Comparison of ENCODE assay signal across 8 cellular contexts in the genomic region with DNA sequence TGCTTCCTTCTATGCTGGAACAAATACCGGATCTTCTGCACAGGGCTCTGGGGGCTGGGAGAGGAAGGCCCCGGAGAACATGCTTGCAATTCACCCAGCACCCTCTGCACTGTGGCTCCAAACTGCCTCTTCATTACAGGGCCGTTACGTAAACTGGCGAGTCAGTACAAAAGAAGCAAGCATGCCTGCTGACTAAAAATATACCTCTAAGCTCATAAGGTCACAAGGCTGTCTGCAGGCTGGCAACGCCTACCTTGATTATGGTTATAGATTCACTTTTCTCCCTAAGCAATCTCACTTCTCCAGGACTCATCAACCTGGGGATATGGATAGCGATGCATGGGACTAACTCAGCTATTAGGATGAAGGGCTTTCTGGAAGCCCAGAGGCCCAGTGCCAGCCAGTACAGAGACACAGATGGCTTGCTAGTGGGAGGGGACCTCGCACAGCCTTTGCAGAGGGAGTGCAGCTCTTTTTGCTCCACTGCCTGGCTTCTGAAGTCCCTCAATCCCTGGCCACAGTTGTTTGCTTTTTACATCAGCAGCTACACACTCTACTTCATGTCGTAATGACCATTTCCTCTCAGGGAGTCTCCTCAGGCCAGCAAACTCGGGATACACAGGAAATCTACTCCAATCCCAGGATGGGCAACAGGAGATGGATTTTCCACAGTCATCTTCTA.
DNase-seq lines count a peak whose midpoint lies in the region; ATAC-seq and TF ChIP-seq lines count a peak whose summit lies in the region.

No MANE protein-coding gene starts in this region.

- peaks cover 82% of the 10 kb centered on the region for H3K79me2 ChIP-seq in mammary epithelial cell (ENCODE audit: insufficient read depth, low read length)

- H3K36me3 Mint-ChIP-seq in CD4-positive, alpha-beta memory T cell, result no peaks in the 10 kb centered on the region

- no peak overlapping the region for H3K27ac ChIP-seq in CD4-positive, alpha-beta memory T cell (ENCODE audit: low read depth, low read length)
- no peak overlapping the region for H3K27ac ChIP-seq in HEK293 (ENCODE audit: extremely low read depth, low read depth, low read length)
- peak overlapping the region; percentile 75 for H3K27ac ChIP-seq in mammary epithelial cell (ENCODE audit: insufficient read depth, low read depth, low read length)
- peak overlapping the region; percentile 74 for H3K27ac ChIP-seq in substantia nigra (ENCODE audit: low read depth, low read length, poor library complexity, severe bottlenecking)

- no peaks in the 10 kb centered on the region for H3K27me3 Mint-ChIP-seq in CD4-positive, alpha-beta memory T cell

- H3K27me3 ChIP-seq in CD4-positive, alpha-beta memory T cell (ENCODE audit: insufficient read depth, low read length), result no peaks in the 10 kb centered on the region
- no peaks in the 10 kb centered on the region for H3K27me3 ChIP-seq in mammary epithelial cell (ENCODE audit: insufficient read depth, low read length)

- H3K4me1 ChIP-seq in CD4-positive, alpha-beta memory T cell (ENCODE audit: insufficient read depth, low read length), result peaks cover 64% of the 10 kb centered on the region
- peaks cover 18% of the 10 kb centered on the region for H3K4me1 ChIP-seq in HEK293 (ENCODE audit: control insufficient read depth, insufficient read depth, low read length)
- H3K4me1 ChIP-seq in mammary epithelial cell (ENCODE audit: insufficient read depth, low read length), result peaks cover 88% of the 10 kb centered on the region

- H3K4me1 Mint-ChIP-seq in CD4-positive, alpha-beta memory T cell, result peaks cover 33 to 67% (median 52%) of the 10 kb centered on the region in 4 donors

- H3K9ac ChIP-seq in mammary epithelial cell (ENCODE audit: insufficient read depth, low read length), result peak overlapping the region; percentile 48

- H3K9me3 ChIP-seq in CD4-positive, alpha-beta memory T cell (ENCODE audit: control insufficient read depth in 1 of 2, low read length in 2 of 2), result no peaks in the 10 kb centered on the region
- no peaks in the 10 kb centered on the region for H3K9me3 ChIP-seq in HEK293 (ENCODE audit: control insufficient read depth, insufficient read depth, low read depth, low read length)
- H3K9me3 ChIP-seq in mammary epithelial cell (replicated peaks; ENCODE audit: insufficient read depth, low read length), result no peaks in the 10 kb centered on the region

- CTCF ChIA-PET in CD4-positive, alpha-beta memory T cell (lab: Charles Lee; ENCODE audit: partially characterized antibody), result interaction anchor here (1.0 to 3.0 kb wide), 5 partner anchors 10 to 47 kb away, joined by 3 to 15 read pairs (median 5); no protein-coding TSS in a partner anchor
- CTCF ChIA-PET in HEK293 (lab: Yijun Ruan, JAX) (interaction anchor here (1.0 to 1.8 kb wide), 2 partner anchors 13 to 47 kb away, joined by 3 to 5 read pairs; no protein-coding TSS in a partner anchor), mammary epithelial cell (lab: Charles Lee; ENCODE audit: low non-redundant PET) (interaction anchor here (0.7 kb wide), 1 partner anchor 12 kb away, joined by 6 read pairs; no protein-coding TSS in a partner anchor)

- in situ Hi-C loops in mammary epithelial cell (cut with MboI; ENCODE audit: low sequenced_read_pairs in 2 of 2), result no loop called here

- H3K36me3 ChIP-seq in CD4-positive, alpha-beta memory T cell (ENCODE audit: insufficient read depth, low read length), result no peaks in the 10 kb centered on the region
- H3K36me3 ChIP-seq in HEK293 (ENCODE audit: control insufficient read depth in 2 of 2, insufficient read depth in 1 of 2, low read length in 2 of 2) (no peaks in the 10 kb centered on the region), mammary epithelial cell (ENCODE audit: insufficient read depth, low read length) (peaks cover 3% of the 10 kb centered on the region)

- H4K20me1 ChIP-seq in mammary epithelial cell (ENCODE audit: insufficient read depth, low read length), result no peaks in the 10 kb centered on the region

- peak overlapping the region; percentile 70 to 87 (median 79) for H3K27ac Mint-ChIP-seq in CD4-positive, alpha-beta memory T cell

- peak; percentile 89 for ATAC-seq in left colon

- TF ChIP-seq CTCF in HEK293 (tag by site-specific recombination; IDR thresholded peaks at IDR 0.05), result no peak
- no peak for TF ChIP-seq CTCF in mammary epithelial cell (conservative IDR thresholded peaks at IDR 0.05 in 1 of 2, IDR thresholded peaks at IDR 0.05 in 1 of 2; ENCODE audit: extremely low read depth in 1 of 2, insufficient read depth in 1 of 2, low read depth in 1 of 2, low read length in 2 of 2)

- DNase-seq in CD4-positive, alpha-beta memory T cell, result peak in 4 of 5 donors; percentile 24 to 44 (median 31)
- peak; percentile 76 for DNase-seq in mammary epithelial cell
- DNase-seq in left colon, result peak; percentile 51 to 64
- DNase-seq in substantia nigra (lab: John Stamatoyannopoulos, UW), result peak in 35 of 49 donors; percentile 14 to 81 (median 50)
- no peak for DNase-seq in NAMALWA (ENCODE audit: low spot score)
- DNase-seq in GOT3 (lab: John Stamatoyannopoulos, UW), result no peak

- no peak overlapping the region for H2AFZ ChIP-seq in mammary epithelial cell (ENCODE audit: low read depth, low read length)

- peak overlapping the region; percentile 31 for H3K4me2 ChIP-seq in mammary epithelial cell (ENCODE audit: insufficient read depth, low read depth, low read length)

- 42% methylated on average over 10 of the region's 10 CpGs for whole genome bisulfite sequencing in mammary epithelial cell (ENCODE audit: low coverage, missing lambda C conversion rate)

- peak overlapping the region in 1 of 2 donors; percentile 1 for H3K4me3 ChIP-seq in CD4-positive, alpha-beta memory T cell (ENCODE audit: low read length in 2 of 2)
- no peak overlapping the region for H3K4me3 ChIP-seq in HEK293 (ENCODE audit: low read depth, low read length)
- no peak overlapping the region for H3K4me3 ChIP-seq in mammary epithelial cell (replicated peaks in 1 of 3; ENCODE audit: insufficient read depth in 1 of 3, low read depth in 2 of 3, low read length in 3 of 3)

- BruUV-seq in mammary epithelial cell (replicated peaks; lab: Mats Ljungman, UMichigan), result TSS peak; percentile 66

- H3K4me3 Mint-ChIP-seq in CD4-positive, alpha-beta memory T cell, result peak overlapping the region in 6 of 8 donors; percentile 51 to 76 (median 70)

- POLR2A ChIA-PET in CD4-positive, alpha-beta memory T cell (lab: Charles Lee; ENCODE audit: partially characterized antibody), result interaction anchor here (1.0 to 3.3 kb wide), 7 partner anchors 9 to 39 kb away, joined by 3 to 35 read pairs (median 4); no protein-coding TSS in a partner anchor
- POLR2A ChIA-PET in HEK293 (lab: Yijun Ruan, JAX), result no interaction called here

- dilution Hi-C loops in mammary epithelial cell (cut with HindIII; ENCODE audit: low sequenced_read_pairs), result no loop called here

- peaks cover 0 to 2% (median 0%) of the 10 kb centered on the region in 8 donors for H3K9me3 Mint-ChIP-seq in CD4-positive, alpha-beta memory T cell

- intact Hi-C loops in CD4-positive, alpha-beta memory T cell (cut with micrococcal nuclease), result no loop called here
- intact Hi-C loops in mammary epithelial cell (cut with micrococcal nuclease), result no loop called here
- intact Hi-C loops in left colon (cut with DNase I, micrococcal nuclease), result no loop called here

TF ChIP-seq in HEK293, 187 proteins besides CTCF, POLR2A, EP300 and RAD21 (continues in another document):
- TF ChIP-seq WT1 (tag by site-specific recombination; IDR thresholded peaks at IDR 0.05) (no peak), KLF10 (tag by site-specific recombination; IDR thresholded peaks at IDR 0.05) (0 out of 2 replicates have a peak, but pooled peaks have one; percentile 17), ZNF600 (tag by site-specific recombination; IDR thresholded peaks at IDR 0.05) (0 out of 2 replicates have a peak, but pooled peaks have one; percentile 28), ZNF530 (tag by site-specific recombination; IDR thresholded peaks at IDR 0.05; ENCODE audit: low read depth) (no peak)
- TF ChIP-seq, protein P1, sequence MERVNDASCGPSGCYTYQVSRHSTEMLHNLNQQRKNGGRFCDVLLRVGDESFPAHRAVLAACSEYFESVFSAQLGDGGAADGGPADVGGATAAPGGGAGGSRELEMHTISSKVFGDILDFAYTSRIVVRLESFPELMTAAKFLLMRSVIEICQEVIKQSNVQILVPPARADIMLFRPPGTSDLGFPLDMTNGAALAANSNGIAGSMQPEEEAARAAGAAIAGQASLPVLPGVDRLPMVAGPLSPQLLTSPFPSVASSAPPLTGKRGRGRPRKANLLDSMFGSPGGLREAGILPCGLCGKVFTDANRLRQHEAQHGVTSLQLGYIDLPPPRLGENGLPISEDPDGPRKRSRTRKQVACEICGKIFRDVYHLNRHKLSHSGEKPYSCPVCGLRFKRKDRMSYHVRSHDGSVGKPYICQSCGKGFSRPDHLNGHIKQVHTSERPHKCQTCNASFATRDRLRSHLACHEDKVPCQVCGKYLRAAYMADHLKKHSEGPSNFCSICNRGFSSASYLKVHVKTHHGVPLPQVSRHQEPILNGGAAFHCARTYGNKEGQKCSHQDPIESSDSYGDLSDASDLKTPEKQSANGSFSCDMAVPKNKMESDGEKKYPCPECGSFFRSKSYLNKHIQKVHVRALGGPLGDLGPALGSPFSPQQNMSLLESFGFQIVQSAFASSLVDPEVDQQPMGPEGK (tag by site-specific recombination; IDR thresholded peaks at IDR 0.05), result no peak

TF ChIP-seq in PFSK-1, 5 proteins besides CTCF, POLR2A, EP300 and RAD21:
- no peak for TF ChIP-seq SIN3A (IDR thresholded peaks at IDR 0.05; ENCODE audit: borderline replicate concordance, insufficient read depth, low read length)
- peak; percentile 38 for TF ChIP-seq FOXP2 (optimal IDR thresholded peaks at IDR 0.05; ENCODE audit: borderline replicate concordance, extremely low read depth, extremely low read length, insufficient read depth)
TF ChIP-seq in PFSK-1: peak in this region for 1.

Comparison
In these comparisons a context has a peak if more than half of its experiments do, and no peak if none do; other contexts are left out.
1. DNase-seq: peak in CD4-positive, alpha-beta memory T cell (4 of 5), mammary epithelial cell (single experiment), left colon (2 of 2) and substantia nigra (35 of 49); none in NAMALWA (single experiment) and GOT3 (single experiment).
2. H3K27ac ChIP-seq: peak in mammary epithelial cell (single experiment) and substantia nigra (single experiment); none in CD4-positive, alpha-beta memory T cell (single experiment) and HEK293 (single experiment).